7 cellular contexts compared by ENCODE assay signal in genomic region chr2:220562375-220563140, GRCh38.
"Had no signal": no experiment of that assay in that cellular context is flagged by ENCODE, and none has a peak within 500 bp of the region (broad histone marks: within the 10 kb centered on the region; RNA-seq: fewer than 3 reads in every experiment).

No MANE protein-coding gene starts in this region.

- H3K4me2 ChIP-seq: GM23338 had no signal

- H2AFZ ChIP-seq: GM23338 had no signal

- ATAC-seq: GM23338, K562 had no signal

- H3K4me3 ChIP-seq: GM23338, K562 had no signal

- DNase-seq: H9, HCEC 1CT had no signal

- FAIRE-seq: H1, H54, HTR-8/SVneo, K562 had no signal
